ENCODE assay signal across 8 cellular contexts in the genomic region with DNA sequence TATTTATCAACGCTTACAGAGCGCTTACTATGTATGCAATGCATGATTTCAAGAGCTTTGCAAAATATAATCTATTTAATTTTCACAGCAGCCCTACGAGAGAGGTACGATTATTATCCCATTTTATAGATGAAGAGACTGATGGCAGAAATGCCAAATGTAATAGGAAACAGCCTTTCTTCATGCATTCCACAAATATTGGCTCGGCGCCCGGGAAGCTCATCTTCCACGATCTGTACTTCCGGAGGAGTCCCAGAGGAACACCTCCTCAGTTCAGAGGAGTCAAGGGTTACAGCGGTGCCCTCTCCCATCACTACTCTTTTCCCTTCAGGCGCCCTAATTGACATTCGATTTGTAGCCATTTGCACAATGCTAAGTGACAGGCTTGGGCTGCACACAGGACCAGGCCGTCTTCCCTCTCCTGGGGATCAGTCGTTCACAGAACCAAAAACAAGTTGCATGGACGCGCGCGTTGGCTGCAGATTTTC. TPM values are rescaled to one million over a fixed set of nuclear protein-coding genes. Genes with fewer than 3 reads are reported as not detected.
DNase-seq lines count a peak whose midpoint lies in the region; ATAC-seq and TF ChIP-seq lines count a peak whose summit lies in the region.

No MANE protein-coding gene starts in this region.

- H3K27me3 Mint-ChIP-seq in CD14-positive monocyte (ENCODE audit: low read depth in 3 of 3) = peaks cover 0 to 3% (median 0%) of the 10 kb centered on the region in 3 donors

- peaks cover 0 to 4% (median 0%) of the 10 kb centered on the region in 7 donors for H3K9me3 Mint-ChIP-seq in CD14-positive monocyte

- DNase-seq in CD14-positive monocyte (ENCODE audit: low spot score) = no peak
- peak in 3 of 10 donors; percentile 42 to 64 (median 44) for DNase-seq in dorsolateral prefrontal cortex
- no peak for DNase-seq in D341Med (ENCODE audit: low spot score)

- H3K4me1 Mint-ChIP-seq in CD14-positive monocyte = peaks cover 22% of the 10 kb centered on the region

- H2AFZ ChIP-seq in OCI-LY3 (ENCODE audit: low read depth, low read length) = peak overlapping the region; percentile 44; the same call in 1 of the 2 replicates

- ATAC-seq in HG02943 (IDR thresholded peaks at IDR 0.05; ENCODE audit: low read depth, unreplicated experiment) (peak; percentile 4), GM19397 (IDR thresholded peaks at IDR 0.05; ENCODE audit: unreplicated experiment) (no peak), GM21723 (IDR thresholded peaks at IDR 0.05; ENCODE audit: unreplicated experiment) (no peak)

- H3K27me3 ChIP-seq in OCI-LY3 (ENCODE audit: low read depth, low read length) (no peaks in the 10 kb centered on the region), dorsolateral prefrontal cortex (no peaks in the 10 kb centered on the region), mucosa of rectum (ENCODE audit: control insufficient read depth in 2 of 2, insufficient read depth in 2 of 2, low read length in 2 of 2) (no peaks in the 10 kb centered on the region)

- peak overlapping the region; percentile 82 to 95 (median 92) for H3K27ac Mint-ChIP-seq in CD14-positive monocyte

- peak overlapping the region; percentile 81 for H3K4me2 ChIP-seq in OCI-LY3 (ENCODE audit: low read length)

- H3K36me3 ChIP-seq in OCI-LY3 (replicated peaks; ENCODE audit: low read depth, low read length) (peaks cover 8% of the 10 kb centered on the region), mucosa of rectum (ENCODE audit: control insufficient read depth in 2 of 2, insufficient read depth in 2 of 2, low read length in 2 of 2) (no peaks in the 10 kb centered on the region)

- peaks cover 34% of the 10 kb centered on the region for H3K79me2 ChIP-seq in OCI-LY3 (ENCODE audit: low read length)

- peaks cover 25% of the 10 kb centered on the region for H3K4me1 ChIP-seq in OCI-LY3 (ENCODE audit: low read length)
- peaks cover 39 to 47% of the 10 kb centered on the region in 2 donors for H3K4me1 ChIP-seq in mucosa of rectum (ENCODE audit: control insufficient read depth in 2 of 2, insufficient read depth in 2 of 2, low read length in 2 of 2)

- H3K27ac ChIP-seq in OCI-LY3 (ENCODE audit: low read length) = peak overlapping the region; percentile 34; the same call in 1 of the 2 replicates
- H3K27ac ChIP-seq in dorsolateral prefrontal cortex = peak overlapping the region in 57 of 59 donors; percentile 14 to 100 (median 99)
- H3K27ac ChIP-seq in mucosa of rectum (ENCODE audit: low read depth in 2 of 2, low read length in 2 of 2) = peak overlapping the region; percentile 97 to 98

- H3K36me3 Mint-ChIP-seq in CD14-positive monocyte = no peaks in the 10 kb centered on the region

- H3K4me3 ChIP-seq in OCI-LY3 (ENCODE audit: low read length) = peak overlapping the region; percentile 80
- peak overlapping the region; percentile 38 to 93 (median 84) for H3K4me3 ChIP-seq in dorsolateral prefrontal cortex
- peak overlapping the region; percentile 83 to 91 for H3K4me3 ChIP-seq in mucosa of rectum (ENCODE audit: low read length in 2 of 2)

- peak overlapping the region; percentile 20; the same call in 1 of the 2 replicates for H3K9ac ChIP-seq in OCI-LY3 (ENCODE audit: low read length)
- H3K9ac ChIP-seq in mucosa of rectum (ENCODE audit: low read depth in 1 of 2, low read length in 2 of 2) = peak overlapping the region in 1 of 2 donors; percentile 9

- peak overlapping the region; percentile 87 to 89 for H3K4me3 Mint-ChIP-seq in CD14-positive monocyte

- no peaks in the 10 kb centered on the region for H3K9me3 ChIP-seq in OCI-LY3 (ENCODE audit: insufficient read depth, low read length)
- H3K9me3 ChIP-seq in mucosa of rectum (ENCODE audit: control insufficient read depth in 2 of 2, low read length in 2 of 2) = no peaks in the 10 kb centered on the region

- H4K20me1 ChIP-seq in OCI-LY3 (ENCODE audit: insufficient read depth, low read length) = peaks cover 33% of the 10 kb centered on the region

- intact Hi-C loops in CD14-positive monocyte (cut with micrococcal nuclease) = loop anchor here in 1 of 2 donors (10.0 kb wide), 2 partner anchors 125 to 995 kb away; a partner anchor contains a TSS
- intact Hi-C loops in dorsolateral prefrontal cortex (cut with DNase I) = loop anchor here (1.0 to 10.0 kb wide), 4 partner anchors 67 to 255 kb away; a partner anchor contains a TSS

- TF ChIP-seq CTCF in CD14-positive monocyte (IDR thresholded peaks at IDR 0.05) = no peak
- no peak for TF ChIP-seq CTCF in OCI-LY3 (IDR thresholded peaks at IDR 0.05; ENCODE audit: low read depth, low read length)
- peak in 1 of 56 donors; percentile 5 for TF ChIP-seq CTCF in dorsolateral prefrontal cortex (IDR thresholded peaks at IDR 0.05 in 54 of 56, conservative IDR thresholded peaks at IDR 0.05 in 2 of 56; ENCODE audit: low read depth in 1 of 56, partially characterized antibody in 56 of 56)

RNA-seq across cellular contexts. Expression of a gene that starts 1.1 kb away (rescaled TPM):
- polyA plus RNA-seq in CD14-positive monocyte = 1 to 10 TPM; 1.5 to 2.0 TPM
- total RNA-seq in dorsolateral prefrontal cortex = 100 to 1,000 TPM in 119 of 120 experiments, 10 to 100 TPM in 1; 91.6 to 219 (median 129) TPM

RNA-seq across cellular contexts. Expression of a gene that starts 9.0 kb away (rescaled TPM):
- polyA plus RNA-seq in CD14-positive monocyte = 100 to 1,000 TPM; 170 to 194 TPM
- total RNA-seq in dorsolateral prefrontal cortex = 100 to 1,000 TPM in 112 of 120 experiments, 10 to 100 TPM in 8; 73.1 to 190 (median 146) TPM

Comparison
In these comparisons a context has a peak if more than half of its experiments do, and no peak if none do; other contexts are left out.
1. H3K27ac ChIP-seq: peak in every context shown above with its lines; median percentile 99 in dorsolateral prefrontal cortex; 98 in mucosa of rectum; 34 in OCI-LY3.